Comparison of ENCODE assay signal across 19 cellular contexts in genomic region chr4:168383510-168383909, GRCh38.
DNase-seq lines count a peak whose midpoint lies in the region; ATAC-seq and TF ChIP-seq lines count a peak whose summit lies in the region.
"Had no signal": no experiment of that assay in that cellular context is flagged by ENCODE, and none has a peak within 500 bp of the region (broad histone marks: within the 10 kb centered on the region; RNA-seq: fewer than 3 reads in every experiment).

No MANE protein-coding gene starts in this region.

- ATAC-seq in GM18517 (IDR thresholded peaks at IDR 0.05; ENCODE audit: unreplicated experiment) = peak; percentile 77
- peak; percentile 94 for ATAC-seq in GM19467 (IDR thresholded peaks at IDR 0.05; ENCODE audit: unreplicated experiment)
- ATAC-seq in HG02973 (IDR thresholded peaks at IDR 0.05; ENCODE audit: unreplicated experiment) = peak; percentile 60
- no peak for ATAC-seq in HG02588 (IDR thresholded peaks at IDR 0.05; ENCODE audit: unreplicated experiment)
- ATAC-seq: natural killer cell treated with Interleukin-12 subunit alpha and Interleukin-12 subunit beta and Interleukin-15 and Interleukin-18, amount 100 ng/mL, for 72 hours; right lobe of liver had no signal

- TF ChIP-seq RAD21 in Ishikawa (IDR thresholded peaks at IDR 0.05; ENCODE audit: low read depth) = no peak

- no peak for TF ChIP-seq CTCF in adrenal gland (IDR thresholded peaks at IDR 0.05)
- no peak for TF ChIP-seq CTCF in tibial nerve (IDR thresholded peaks at IDR 0.05)

- WGBS in adrenal gland, 4 donors = 90 to 95% (median 94%) methylated on average over 2 of the region's 2 CpGs
- WGBS in tibial nerve, 2 donors = 73 to 78% methylated on average over 2 of the region's 2 CpGs

- H3K27me3 ChIP-seq in adrenal gland (no peaks in the 10 kb centered on the region), tibial nerve (no peaks in the 10 kb centered on the region)
- H3K27me3 ChIP-seq: right lobe of liver had no signal

- H3K4me1 ChIP-seq in adrenal gland (replicated peaks in 1 of 2) (peaks cover 0 to 7% of the 10 kb centered on the region in 2 donors), tibial nerve (no peaks in the 10 kb centered on the region)
- H3K4me1 ChIP-seq: right lobe of liver had no signal

- H3K9me3 ChIP-seq in adrenal gland (replicated peaks in 1 of 3) (no peaks in the 10 kb centered on the region), tibial nerve (no peaks in the 10 kb centered on the region)
- H3K9me3 ChIP-seq: right lobe of liver had no signal

- TF ChIP-seq POLR2A in adrenal gland (IDR thresholded peaks at IDR 0.05) = no peak
- no peak for TF ChIP-seq POLR2A in tibial nerve (IDR thresholded peaks at IDR 0.05)

- H3K36me3 ChIP-seq in adrenal gland (replicated peaks in 1 of 2) = no peaks in the 10 kb centered on the region
- peaks cover 0 to 79% (median 0%) of the 10 kb centered on the region in 3 donors for H3K36me3 ChIP-seq in tibial nerve

- peak; percentile 51; the same call in 1 of the 2 replicates for TF ChIP-seq EP300 in Ishikawa (IDR thresholded peaks at IDR 0.05; ENCODE audit: borderline replicate concordance)
- no peak for TF ChIP-seq EP300 in tibial nerve (IDR thresholded peaks at IDR 0.05)

- DNase-seq in adrenal gland (no peak), tibial nerve (ENCODE audit: low spot score in 2 of 2) (no peak), RPMI8226 (no peak)
- DNase-seq: activated CD4-positive, alpha-beta memory T cell treated with anti-CD3 and anti-CD28 coated beads for 36 hours; activated naive CD4-positive, alpha-beta T cell; AML-193; DND-41; glutamatergic neuron; left cardiac atrium; NCI-H1417 treated with DMSO at 0.1 percent for 48 hours; NCI-H526; right lobe of liver; T1000 had no signal

- H3K27ac ChIP-seq in adrenal gland (no peak overlapping the region), tibial nerve (no peak overlapping the region)
- H3K27ac ChIP-seq: right lobe of liver had no signal

- intact Hi-C loops in adrenal gland (cut with DNase I) = no loop called here

- no peak overlapping the region for H3K4me3 ChIP-seq in adrenal gland
- H3K4me3 ChIP-seq in tibial nerve = no peak overlapping the region
- H3K4me3 ChIP-seq: right lobe of liver had no signal

TF ChIP-seq in Ishikawa, 13 proteins besides CTCF, POLR2A, EP300 and RAD21:
- no peak for TF ChIP-seq USF1 (IDR thresholded peaks at IDR 0.05)
- 0 out of 2 replicates have a peak, but pooled peaks have one; percentile 20 for TF ChIP-seq NFIC (IDR thresholded peaks at IDR 0.05)
- no peak for TF ChIP-seq CEBPB (IDR thresholded peaks at IDR 0.05)
- TF ChIP-seq ZBTB7A (IDR thresholded peaks at IDR 0.05; ENCODE audit: low read depth) = no peak
- no peak for TF ChIP-seq CREB1 (IDR thresholded peaks at IDR 0.05; ENCODE audit: low read depth)
- no peak for TF ChIP-seq REST (IDR thresholded peaks at IDR 0.05; ENCODE audit: low read depth)
- no peak for TF ChIP-seq FOXM1 (IDR thresholded peaks at IDR 0.05; ENCODE audit: borderline replicate concordance, low read depth)
- TF ChIP-seq TAF1 (IDR thresholded peaks at IDR 0.05; ENCODE audit: low read depth) = no peak
- peak; percentile 56 for TF ChIP-seq TEAD4 (IDR thresholded peaks at IDR 0.05)
- peak; percentile 56; the same call in 1 of the 2 replicates for TF ChIP-seq TCF12 (IDR thresholded peaks at IDR 0.05; ENCODE audit: low read depth)
- no peak for TF ChIP-seq EGR1 (IDR thresholded peaks at IDR 0.05)
- no peak for TF ChIP-seq YY1 (IDR thresholded peaks at IDR 0.05; ENCODE audit: low read depth)
- TF ChIP-seq MAX (IDR thresholded peaks at IDR 0.05) = peak; percentile 69
TF ChIP-seq in Ishikawa: peak in this region for 4.
